Comparison of ENCODE assay signal across 18 cellular contexts in the genomic region with DNA sequence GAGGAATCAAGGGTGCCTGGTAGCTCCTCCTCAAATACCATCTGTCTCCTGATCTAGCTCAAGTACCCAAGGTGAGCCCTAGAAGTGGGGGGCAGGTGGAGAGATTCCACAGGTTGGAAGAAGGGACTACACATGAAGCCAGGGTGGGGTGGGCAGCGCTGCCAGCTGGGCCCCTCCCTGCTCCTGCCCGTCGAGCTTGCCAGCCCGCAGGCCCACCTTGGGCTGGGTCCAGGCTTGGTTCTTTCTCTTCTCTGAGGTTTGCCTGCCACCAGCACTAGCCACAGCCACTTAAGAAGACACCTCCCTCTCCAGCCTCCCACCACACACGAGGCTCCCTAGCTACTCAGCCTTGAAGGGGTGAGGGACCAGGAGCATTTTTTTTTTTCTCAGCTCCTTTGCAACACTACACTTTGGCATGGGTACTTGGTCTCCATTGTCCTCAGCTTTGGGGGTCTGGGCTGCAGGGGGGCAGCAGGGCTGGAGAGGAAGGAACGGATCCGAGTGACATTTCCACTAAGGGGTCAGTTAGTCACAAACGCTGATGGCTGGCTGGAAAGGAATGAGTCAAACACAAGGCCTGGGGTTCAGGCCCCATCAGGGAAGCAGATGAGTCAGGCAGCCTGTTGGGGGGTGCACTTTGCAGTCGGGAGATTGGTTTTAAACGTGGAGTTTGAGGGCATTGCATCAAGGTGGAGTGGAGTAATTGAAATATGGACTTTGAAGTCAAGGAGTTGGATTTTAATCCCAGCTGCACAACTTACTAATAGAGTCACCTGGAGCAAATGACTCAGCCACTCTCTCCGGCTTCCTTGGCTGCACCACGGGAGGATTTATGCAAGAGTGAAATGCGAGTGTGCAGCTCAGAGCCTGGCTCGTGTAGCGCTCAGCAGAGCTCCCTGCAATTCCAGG. TPM values are rescaled to one million over a fixed set of nuclear protein-coding genes. Genes with fewer than 3 reads are reported as not detected.
DNase-seq lines count a peak whose midpoint lies in the region; ATAC-seq, FAIRE-seq and TF ChIP-seq lines count a peak whose summit lies in the region.
"Had no signal": no experiment of that assay in that cellular context is flagged by ENCODE, and none has a peak within 500 bp of the region (broad histone marks: within the 10 kb centered on the region; RNA-seq: fewer than 3 reads in every experiment).

No MANE protein-coding gene starts in this region.

- no TSS peak for BruUV-seq in K562 (replicated peaks; lab: Mats Ljungman, UMichigan)

- H3K27ac ChIP-seq in K562 (ENCODE audit: extremely low read depth, low read depth, low read length) (no peak overlapping the region), keratinocyte (ENCODE audit: control insufficient read depth, insufficient read depth, low read length) (no peak overlapping the region), MM.1S (ENCODE audit: low read length) (no peak overlapping the region)
- H3K27ac ChIP-seq: C4-2B, prostate gland, SJCRH30 had no signal

- intact Hi-C loops in K562 (cut with micrococcal nuclease) = no loop called here

- H3K36me3 ChIP-seq in K562 (ENCODE audit: control insufficient read depth, insufficient read depth, low read length) (no peaks in the 10 kb centered on the region), keratinocyte (ENCODE audit: control insufficient read depth in 2 of 2, extremely low read depth in 1 of 2, insufficient read depth in 2 of 2, low read length in 2 of 2) (no peaks in the 10 kb centered on the region), MM.1S (replicated peaks; ENCODE audit: insufficient read depth, low read length) (no peaks in the 10 kb centered on the region)
- H3K36me3 ChIP-seq: prostate gland, SJCRH30 had no signal

- FAIRE-seq in K562 (lab: Jason Lieb, UNC) = peak; percentile 63
- peak; percentile 57 for FAIRE-seq in keratinocyte (lab: Jason Lieb, UNC)

- dilution Hi-C loops in keratinocyte (cut with MboI; ENCODE audit: extremely low pct_ligation_motif_present, low sequenced_read_pairs) = no loop called here

- ATAC-seq in K562 = no peak
- no peak for ATAC-seq in activated T-cell treated with anti-CD3 and anti-CD28 coated beads, Interleukin-2, amount 50 U/mL, for 4 hours
- ATAC-seq: mucosa of descending colon had no signal

- no peaks in the 10 kb centered on the region for H3F3A ChIP-seq in MM.1S (ENCODE audit: insufficient read depth, low read length)

- no peaks in the 10 kb centered on the region for H3K36me3 Mint-ChIP-seq in activated T-cell treated with anti-CD3 and anti-CD28 coated beads, Interleukin-2, amount 50 U/mL, for 4 hours (ENCODE audit: insufficient read depth)
- H3K36me3 Mint-ChIP-seq: activated naive CD8-positive, alpha-beta T cell treated with anti-CD3 and anti-CD28 coated beads, Interleukin-2, amount 10 ng/mL, durations not matched to agents 7 days and 5 days had no signal

- no peaks in the 10 kb centered on the region for H4K20me1 ChIP-seq in K562 (replicated peaks; ENCODE audit: control insufficient read depth, insufficient read depth, low read length)
- peaks cover 2% of the 10 kb centered on the region for H4K20me1 ChIP-seq in keratinocyte (ENCODE audit: control insufficient read depth, extremely low read depth, insufficient read depth, low read length)
- no peaks in the 10 kb centered on the region for H4K20me1 ChIP-seq in MM.1S (ENCODE audit: insufficient read depth, low read length)

- H3K4me1 Mint-ChIP-seq in activated T-cell treated with anti-CD3 and anti-CD28 coated beads, Interleukin-2, amount 50 U/mL, for 4 hours (ENCODE audit: low read depth) = no peaks in the 10 kb centered on the region
- H3K4me1 Mint-ChIP-seq: activated naive CD8-positive, alpha-beta T cell treated with anti-CD3 and anti-CD28 coated beads, Interleukin-2, amount 10 ng/mL, durations not matched to agents 7 days and 5 days had no signal

- DNase-seq in AG08396 (ENCODE audit: low spot score) = peak; percentile 82
- DNase-seq in HS-5 (ENCODE audit: low read depth) = peak; percentile 71
- peak in 2 of 4 experiments; percentile 33 to 41 for DNase-seq in K562 (ENCODE audit: extremely low read depth in 1 of 4, low spot score in 3 of 4)
- DNase-seq in keratinocyte (ENCODE audit: low read depth, low spot score) = no peak
- no peak for DNase-seq in NCI-H748 (lab: John Stamatoyannopoulos, UW; ENCODE audit: unreplicated experiment)
- no peak for DNase-seq in activated T-cell treated with anti-CD3 and anti-CD28 coated beads, Interleukin-2, amount 50 U/mL, for 4 hours
- DNase-seq in MM.1S = no peak
- DNase-seq in GM20000 (ENCODE audit: low spot score) = no peak
- DNase-seq: activated naive CD8-positive, alpha-beta T cell treated with anti-CD3 and anti-CD28 coated beads, Interleukin-2, amount 10 ng/mL, durations not matched to agents 7 days and 5 days; effector CD8-positive, alpha-beta T cell; NCI-H1105; NCI-H526 treated with DMSO at 0.1 percent for 48 hours; SJCRH30; stimulated activated CD4-positive, alpha-beta T cell treated with anti-CD3 and anti-CD28 coated beads, Interleukin-2, amount 100 ng/mL, for 48 hours; stimulated activated naive CD4-positive, alpha-beta T cell had no signal

- H3K4me3 ChIP-seq in K562 (no peak overlapping the region), keratinocyte (ENCODE audit: control insufficient read depth in 2 of 3, extremely low read depth in 1 of 3, insufficient read depth in 2 of 3, low read depth in 1 of 3, low read length in 3 of 3) (no peak overlapping the region), MM.1S (ENCODE audit: low read length) (no peak overlapping the region)
- H3K4me3 ChIP-seq: mucosa of descending colon, prostate gland, SJCRH30 had no signal

- H3K9me3 ChIP-seq in K562 (replicated peaks; ENCODE audit: control insufficient read depth, insufficient read depth, low read depth, low read length) = no peaks in the 10 kb centered on the region
- no peaks in the 10 kb centered on the region for H3K9me3 ChIP-seq in keratinocyte (ENCODE audit: control insufficient read depth, low read depth, low read length)
- H3K9me3 ChIP-seq in MM.1S (replicated peaks; ENCODE audit: insufficient read depth, low read length) = no peaks in the 10 kb centered on the region
- H3K9me3 ChIP-seq: mucosa of descending colon, prostate gland, SJCRH30 had no signal

- no peak overlapping the region for H3K4me2 ChIP-seq in K562 (ENCODE audit: insufficient read depth, low read length)
- H3K4me2 ChIP-seq in keratinocyte (ENCODE audit: control insufficient read depth, extremely low read depth, insufficient read depth, low read depth, low read length) = no peak overlapping the region
- no peak overlapping the region for H3K4me2 ChIP-seq in MM.1S (ENCODE audit: low read depth, low read length)

- TF ChIP-seq POLR2A in K562 (conservative IDR thresholded peaks at IDR 0.05) = no peak

- H3K27me3 Mint-ChIP-seq in activated T-cell treated with anti-CD3 and anti-CD28 coated beads, Interleukin-2, amount 50 U/mL, for 4 hours (ENCODE audit: low read depth) = peaks cover 6% of the 10 kb centered on the region

- H3K4me1 ChIP-seq in K562 (replicated peaks in 1 of 2; ENCODE audit: control insufficient read depth in 2 of 2, insufficient read depth in 2 of 2, low read length in 2 of 2) = peaks cover 13 to 27% of the 10 kb centered on the region in 2 experiments; a peak in 4 of 5 replicates
- H3K4me1 ChIP-seq in keratinocyte (ENCODE audit: control insufficient read depth, extremely low read depth, insufficient read depth, low read length) = no peaks in the 10 kb centered on the region
- no peaks in the 10 kb centered on the region for H3K4me1 ChIP-seq in MM.1S (ENCODE audit: low read length)
- H3K4me1 ChIP-seq: prostate gland, SJCRH30 had no signal

- H3K9me3 Mint-ChIP-seq in activated T-cell treated with anti-CD3 and anti-CD28 coated beads, Interleukin-2, amount 50 U/mL, for 4 hours = no peaks in the 10 kb centered on the region
- H3K9me3 Mint-ChIP-seq: activated naive CD8-positive, alpha-beta T cell treated with anti-CD3 and anti-CD28 coated beads, Interleukin-2, amount 10 ng/mL, durations not matched to agents 7 days and 5 days had no signal

- in situ Hi-C loops in K562 (cut with MboI) = loop anchor here (5.0 kb wide), 1 partner anchor 84 kb away; no protein-coding TSS in a partner anchor

- no peak overlapping the region for H3K4me3 Mint-ChIP-seq in activated T-cell treated with anti-CD3 and anti-CD28 coated beads, Interleukin-2, amount 50 U/mL, for 4 hours
- H3K4me3 Mint-ChIP-seq: activated naive CD8-positive, alpha-beta T cell treated with anti-CD3 and anti-CD28 coated beads, Interleukin-2, amount 10 ng/mL, durations not matched to agents 7 days and 5 days had no signal

- H3K9me2 ChIP-seq in MM.1S (replicated peaks; ENCODE audit: insufficient read depth, low read length) = no peaks in the 10 kb centered on the region

- TF ChIP-seq CTCF in K562 (IDR thresholded peaks at IDR 0.05 in 2 of 3, conservative IDR thresholded peaks at IDR 0.05 in 1 of 3; ENCODE audit: insufficient read depth in 2 of 3, low read depth in 1 of 3, low read length in 3 of 3) = no peak
- TF ChIP-seq CTCF in keratinocyte (optimal IDR thresholded peaks at IDR 0.05 in 1 of 3, IDR thresholded peaks at IDR 0.05 in 1 of 3, conservative IDR thresholded peaks at IDR 0.05 in 1 of 3; ENCODE audit: extremely low read depth in 1 of 3, insufficient read depth in 2 of 3, low read length in 3 of 3) = no peak
- TF ChIP-seq CTCF in MM.1S (IDR thresholded peaks at IDR 0.05; ENCODE audit: low read length) = no peak
- no peak for TF ChIP-seq CTCF in GM20000 (IDR thresholded peaks at IDR 0.05; ENCODE audit: extremely low read depth, missing control alignments)

- H3K79me2 ChIP-seq in K562 (ENCODE audit: control insufficient read depth, insufficient read depth, low read length) (no peaks in the 10 kb centered on the region), keratinocyte (ENCODE audit: control insufficient read depth, insufficient read depth, low read length) (no peaks in the 10 kb centered on the region), MM.1S (ENCODE audit: low read length) (no peaks in the 10 kb centered on the region)

- H2AFZ ChIP-seq in K562 (ENCODE audit: low read depth, low read length) (no peak overlapping the region), keratinocyte (ENCODE audit: control insufficient read depth, low read length) (no peak overlapping the region), MM.1S (ENCODE audit: low read length) (no peak overlapping the region)

- CTCF ChIA-PET in K562 (lab: Yijun Ruan, JAX; ENCODE audit: low intra/inter-chr PET ratio) = no interaction called here

- 17% methylated on average over 11 of the region's 15 CpGs for WGBS in K562 (ENCODE audit: insufficient coverage, low coverage, missing lambda C conversion rate)

- H3K9ac ChIP-seq in K562 (ENCODE audit: insufficient read depth in 1 of 2, low read depth in 2 of 2, low read length in 2 of 2) = no peak overlapping the region
- H3K9ac ChIP-seq in keratinocyte (ENCODE audit: control insufficient read depth, extremely low read depth, insufficient read depth, low read length) = no peak overlapping the region
- H3K9ac ChIP-seq in MM.1S (ENCODE audit: low read length) = no peak overlapping the region

- H3K9me1 ChIP-seq in K562 (ENCODE audit: control insufficient read depth, insufficient read depth, low read length) (peaks cover 3% of the 10 kb centered on the region), keratinocyte (ENCODE audit: control insufficient read depth, extremely low read depth, insufficient read depth, low read length) (no peaks in the 10 kb centered on the region)

- no peak for TF ChIP-seq RAD21 in K562 (CRISPR knock-in tag; conservative IDR thresholded peaks at IDR 0.05 in 1 of 2, IDR thresholded peaks at IDR 0.05 in 1 of 2)

- no peak for TF ChIP-seq EP300 in K562 (IDR thresholded peaks at IDR 0.05; ENCODE audit: low read length)

- H3K27me3 ChIP-seq in K562 (ENCODE audit: control insufficient read depth in 2 of 2, insufficient read depth in 2 of 2, low read length in 2 of 2) = no peaks in the 10 kb centered on the region
- H3K27me3 ChIP-seq in keratinocyte (ENCODE audit: control insufficient read depth, extremely low read depth, insufficient read depth, low read length) = peaks cover 23% of the 10 kb centered on the region
- H3K27me3 ChIP-seq in MM.1S (replicated peaks; ENCODE audit: insufficient read depth, low read length) = peaks cover 73% of the 10 kb centered on the region

- POLR2A ChIA-PET in K562 (lab: Yijun Ruan, JAX) = interaction anchor here (1.7 kb wide), 1 partner anchor 12 kb away, joined by 4 read pairs; no protein-coding TSS in a partner anchor

RNA-seq across cellular contexts. Expression of a gene that starts 7.4 kb away (rescaled TPM):
- total RNA-seq in K562 (2011; cell fraction: chromatin; rRNA removed; ENCODE audit: low replicate concordance) = 1.3 and 3.0 TPM in 2 replicates
- total RNA-seq in K562 (2011; cell fraction: nucleolus; rRNA removed) = 3.0 and 3.3 TPM in 2 replicates
- 2.9 and 4.0 TPM in 2 replicates for total RNA-seq in K562 (2011; cell fraction: nucleoplasm; rRNA removed)
- total RNA-seq in K562 (2014; rRNA removed) (1.0 and 1.1 TPM in 2 replicates), K562 (2014; rRNA removed; fragmentation: Illumina TruSeq; extraction: Trizol) (0.51 and 0.54 TPM in 2 replicates), K562 (2015; rRNA removed; fragmentation: Illumina TruSeq; extraction: Trizol) (0.65 and 0.72 TPM in 2 replicates), K562 (2021) (3.0 and 3.1 TPM in 2 replicates)
- polyA plus RNA-seq in K562 (2011; rRNA removed) (1.8 and 3.3 TPM in 2 replicates), K562 (2014; fragmentation: Illumina TruSeq; extraction: Trizol) (2.3 and 2.6 TPM in 2 replicates), K562 (2014; fragmentation: Nextera tagmentation; extraction: Ambion mirVana) (under 1 TPM; 0.01 to 0.10 TPM), K562 (2014; rRNA removed) (1.5 and 1.7 TPM in 2 replicates), keratinocyte (0.03 to 0.14 TPM (median 0.09 TPM) in 3 replicates)
- polyA plus RNA-seq in K562 (2011; cell fraction: cytosol; rRNA removed) = 2.5 and 2.8 TPM in 2 replicates
- polyA plus RNA-seq in K562 (2011; cell fraction: nucleus; rRNA removed) = 2.1 and 2.8 TPM in 2 replicates
- 1.7 and 3.2 TPM in 2 replicates for polyA plus RNA-seq in K562 (2012)
- polyA minus RNA-seq in K562 (2011; rRNA and poly(A)+ RNA removed) = 1.9 and 2.7 TPM in 2 replicates
- polyA minus RNA-seq in K562 (2011; cell fraction: cytosol; rRNA and poly(A)+ RNA removed) = 2.6 and 4.7 TPM in 2 replicates
- polyA minus RNA-seq in K562 (2011; cell fraction: nucleus; rRNA and poly(A)+ RNA removed) = 0.94 and 1.00 TPM in 2 replicates
- polyA plus RNA-seq in keratinocyte (2011; ENCODE audit: low read depth) = not detected
- polyA plus RNA-seq in keratinocyte (2011; cell fraction: cytosol; rRNA removed) = 0.05 and 0.14 TPM in 2 replicates
- 0.42 and 0.67 TPM in 2 replicates for polyA plus RNA-seq in keratinocyte (2011; cell fraction: nucleus; rRNA removed)
- polyA plus RNA-seq in keratinocyte (2012; ENCODE audit: low replicate concordance) = 0.08 and 0.09 TPM in 2 replicates
- 0.07 to 0.13 TPM in 2 of 3 replicates, not detected in the other for polyA minus RNA-seq in keratinocyte
- polyA minus RNA-seq in keratinocyte (2011; cell fraction: cytosol; rRNA and poly(A)+ RNA removed) = 0.58 TPM
- 0.21 and 0.85 TPM in 2 replicates for polyA minus RNA-seq in keratinocyte (2011; cell fraction: nucleus; rRNA and poly(A)+ RNA removed)
- 1 to 10 TPM; 2.0 to 2.5 (median 2.2) TPM for total RNA-seq in activated T-cell treated with anti-CD3 and anti-CD28 coated beads, Interleukin-2, amount 50 U/mL, for 4 hours

RNA-seq across cellular contexts. Expression of a gene that starts 20.8 kb away (rescaled TPM):
- total RNA-seq in K562 (2011; cell fraction: chromatin; rRNA removed; ENCODE audit: low replicate concordance) = 20.8 and 48.0 TPM in 2 replicates
- 32.9 and 39.0 TPM in 2 replicates for total RNA-seq in K562 (2011; cell fraction: nucleolus; rRNA removed)
- 29.8 and 36.5 TPM in 2 replicates for total RNA-seq in K562 (2011; cell fraction: nucleoplasm; rRNA removed)
- total RNA-seq in K562 (2014; rRNA removed) (14.6 and 18.4 TPM in 2 replicates), K562 (2014; rRNA removed; fragmentation: Illumina TruSeq; extraction: Trizol) (7.4 and 8.0 TPM in 2 replicates), K562 (2015; rRNA removed; fragmentation: Illumina TruSeq; extraction: Trizol) (10.7 and 11.2 TPM in 2 replicates), K562 (2021) (29.4 and 31.6 TPM in 2 replicates)
- polyA plus RNA-seq in K562 (2011; rRNA removed) (3.3 TPM in 2 replicates), K562 (2014; fragmentation: Illumina TruSeq; extraction: Trizol) (7.2 and 10.0 TPM in 2 replicates), K562 (2014; fragmentation: Nextera tagmentation; extraction: Ambion mirVana) (1 to 10 TPM in 1 of 2 experiments, under 1 TPM in 1; 0.75 to 1.2 TPM), K562 (2014; rRNA removed) (8.0 and 9.0 TPM in 2 replicates), keratinocyte (4.1 to 9.5 TPM (median 4.4 TPM) in 3 replicates)
- polyA plus RNA-seq in K562 (2011; cell fraction: cytosol; rRNA removed) = 2.4 and 7.2 TPM in 2 replicates
- 12.5 and 31.3 TPM in 2 replicates for polyA plus RNA-seq in K562 (2011; cell fraction: nucleus; rRNA removed)
- 6.6 and 8.2 TPM in 2 replicates for polyA plus RNA-seq in K562 (2012)
- polyA minus RNA-seq in K562 (2011; rRNA and poly(A)+ RNA removed) = 6.9 and 8.8 TPM in 2 replicates
- 12.9 and 18.3 TPM in 2 replicates for polyA minus RNA-seq in K562 (2011; cell fraction: cytosol; rRNA and poly(A)+ RNA removed)
- polyA minus RNA-seq in K562 (2011; cell fraction: nucleus; rRNA and poly(A)+ RNA removed) = 24.7 and 27.6 TPM in 2 replicates
- 1.2 TPM for polyA plus RNA-seq in keratinocyte (2011; ENCODE audit: low read depth)
- 3.5 and 7.1 TPM in 2 replicates for polyA plus RNA-seq in keratinocyte (2011; cell fraction: cytosol; rRNA removed)
- polyA plus RNA-seq in keratinocyte (2011; cell fraction: nucleus; rRNA removed) = 11.4 and 16.0 TPM in 2 replicates
- polyA plus RNA-seq in keratinocyte (2012; ENCODE audit: low replicate concordance) = 5.7 and 17.2 TPM in 2 replicates
- polyA minus RNA-seq in keratinocyte = 12.7 to 38.8 TPM (median 15.1 TPM) in 3 replicates
- 45.8 TPM for polyA minus RNA-seq in keratinocyte (2011; cell fraction: cytosol; rRNA and poly(A)+ RNA removed)
- 25.0 and 27.4 TPM in 2 replicates for polyA minus RNA-seq in keratinocyte (2011; cell fraction: nucleus; rRNA and poly(A)+ RNA removed)
- total RNA-seq in activated T-cell treated with anti-CD3 and anti-CD28 coated beads, Interleukin-2, amount 50 U/mL, for 4 hours = 100 to 1,000 TPM; 192 to 225 (median 207) TPM

RNA-seq across cellular contexts. Expression of a gene that starts 57.3 kb away (rescaled TPM):
- 3.5 and 3.8 TPM in 2 replicates for total RNA-seq in K562 (2011; cell fraction: chromatin; rRNA removed; ENCODE audit: low replicate concordance)
- total RNA-seq in K562 (2011; cell fraction: nucleolus; rRNA removed) = 4.2 and 5.8 TPM in 2 replicates
- 4.4 and 4.5 TPM in 2 replicates for total RNA-seq in K562 (2011; cell fraction: nucleoplasm; rRNA removed)
- total RNA-seq in K562 (2014; rRNA removed) = 5.2 and 7.5 TPM in 2 replicates
- total RNA-seq in K562 (2014; rRNA removed; fragmentation: Illumina TruSeq; extraction: Trizol) = 4.2 and 4.7 TPM in 2 replicates
- 4.7 and 5.6 TPM in 2 replicates for total RNA-seq in K562 (2015; rRNA removed; fragmentation: Illumina TruSeq; extraction: Trizol)
- total RNA-seq in K562 (2021) = 5.9 and 6.1 TPM in 2 replicates
- 6.9 and 8.9 TPM in 2 replicates for polyA plus RNA-seq in K562 (2011; rRNA removed)
- polyA plus RNA-seq in K562 (2011; cell fraction: cytosol; rRNA removed) = 10.5 and 12.7 TPM in 2 replicates
- 8.2 and 8.3 TPM in 2 replicates for polyA plus RNA-seq in K562 (2011; cell fraction: nucleus; rRNA removed)
- polyA plus RNA-seq in K562 (2012) = 6.6 and 12.2 TPM in 2 replicates
- polyA plus RNA-seq in K562 (2014; fragmentation: Illumina TruSeq; extraction: Trizol) = 9.4 and 11.3 TPM in 2 replicates
- polyA plus RNA-seq in K562 (2014; fragmentation: Nextera tagmentation; extraction: Ambion mirVana) = under 1 TPM; 0.20 to 0.70 TPM
- polyA plus RNA-seq in K562 (2014; rRNA removed) = 7.8 and 8.3 TPM in 2 replicates
- 3.1 and 3.3 TPM in 2 replicates for polyA minus RNA-seq in K562 (2011; rRNA and poly(A)+ RNA removed)
- 1.7 and 1.8 TPM in 2 replicates for polyA minus RNA-seq in K562 (2011; cell fraction: cytosol; rRNA and poly(A)+ RNA removed)
- polyA minus RNA-seq in K562 (2011; cell fraction: nucleus; rRNA and poly(A)+ RNA removed) = 1.8 and 2.8 TPM in 2 replicates
- 11.4 to 17.4 TPM (median 14.9 TPM) in 3 replicates for polyA plus RNA-seq in keratinocyte
- polyA plus RNA-seq in keratinocyte (2011; ENCODE audit: low read depth) = 14.3 TPM
- polyA plus RNA-seq in keratinocyte (2011; cell fraction: cytosol; rRNA removed) = 14.3 and 21.3 TPM in 2 replicates
- polyA plus RNA-seq in keratinocyte (2011; cell fraction: nucleus; rRNA removed) = 9.4 and 11.6 TPM in 2 replicates
- 10.7 and 18.9 TPM in 2 replicates for polyA plus RNA-seq in keratinocyte (2012; ENCODE audit: low replicate concordance)
- 8.9 to 16.1 TPM (median 13.1 TPM) in 3 replicates for polyA minus RNA-seq in keratinocyte
- polyA minus RNA-seq in keratinocyte (2011; cell fraction: cytosol; rRNA and poly(A)+ RNA removed) = 13.8 TPM
- 3.3 and 3.6 TPM in 2 replicates for polyA minus RNA-seq in keratinocyte (2011; cell fraction: nucleus; rRNA and poly(A)+ RNA removed)
- 1 to 10 TPM; 4.5 to 6.1 (median 5.1) TPM for total RNA-seq in activated T-cell treated with anti-CD3 and anti-CD28 coated beads, Interleukin-2, amount 50 U/mL, for 4 hours

Comparison
In these comparisons a context has a peak if more than half of its experiments do, and no peak if none do; other contexts are left out.
1. DNase-seq: peak in AG08396 (single experiment) and HS-5 (single experiment); none in keratinocyte (single experiment), NCI-H748 (single experiment), activated T-cell treated with anti-CD3 and anti-CD28 coated beads, Interleukin-2, amount 50 U/mL, for 4 hours (single experiment), MM.1S (single experiment) and GM20000 (single experiment).